ENCODE assay signal across 19 cellular contexts in genomic region chr5:133456933-133457402, GRCh38.
DNase-seq lines count a peak whose midpoint lies in the region; ATAC-seq and TF ChIP-seq lines count a peak whose summit lies in the region.
"Had no signal": no experiment of that assay in that cellular context is flagged by ENCODE, and none has a peak within 500 bp of the region (broad histone marks: within the 10 kb centered on the region; RNA-seq: fewer than 3 reads in every experiment).

No MANE protein-coding gene starts in this region.

- no peak overlapping the region for H2BK5ac ChIP-seq in mesenchymal stem cell (ENCODE audit: low read depth, low read length, poor library complexity, severe bottlenecking)

- H2BK12ac ChIP-seq in mesenchymal stem cell (ENCODE audit: low read length in 2 of 2): no peak overlapping the region

- H3K23ac ChIP-seq in mesenchymal stem cell (ENCODE audit: low read length in 2 of 2): no peak overlapping the region

- no peaks in the 10 kb centered on the region for H3K79me1 ChIP-seq in mesenchymal stem cell (replicated peaks; ENCODE audit: low read length, poor library complexity, severe bottlenecking)

- no peak overlapping the region for H3K4me2 ChIP-seq in mesenchymal stem cell (ENCODE audit: low read length, poor library complexity, severe bottlenecking)

- peak; percentile 40 for DNase-seq in HuH-7 (ENCODE audit: low spot score)
- DNase-seq in fibroblast of mammary gland (ENCODE audit: low read depth): peak; percentile 50
- DNase-seq in type B pancreatic cell (ENCODE audit: extremely low spot score, unreplicated experiment): no peak
- no peak for DNase-seq in mesenchymal stem cell
- no peak for DNase-seq in activated CD4-positive, CD25-positive, alpha-beta regulatory T cell treated with anti-CD3 and anti-CD28 coated beads, Interleukin-2, amount 50 U/mL, for 72 hours
- DNase-seq: activated naive CD4-positive, alpha-beta T cell treated with anti-CD3 and anti-CD28 coated beads for 36 hours; CD4-positive, CD25-positive, alpha-beta regulatory T cell; kidney; mucosa of descending colon; NCI-H1436 treated with DMSO at 0.1 percent for 48 hours; NCI-H345; occipital lobe; stimulated activated naive B cell treated with anti-CD40 and anti-IgM and Interleukin-4, amounts not matched to agents 10 μg/mL and 1 μg/mL and 100 μg/mL, for 72 hours had no signal

- H4K91ac ChIP-seq in mesenchymal stem cell (ENCODE audit: low read length): no peak overlapping the region

- no peak overlapping the region for H3K18ac ChIP-seq in mesenchymal stem cell (ENCODE audit: low read depth in 1 of 2, low read length in 2 of 2)

- H2AFZ ChIP-seq in mesenchymal stem cell (ENCODE audit: low read depth, low read length): no peak overlapping the region

- no peaks in the 10 kb centered on the region for H3K27me3 Mint-ChIP-seq in type B pancreatic cell
- H3K27me3 Mint-ChIP-seq: IgD-negative memory B cell had no signal

- H3K4me3 ChIP-seq in fibroblast of mammary gland (ENCODE audit: control insufficient read depth, low read depth, low read length) (no peak overlapping the region), mesenchymal stem cell (ENCODE audit: insufficient read depth in 1 of 2, low read depth in 1 of 2, low read length in 2 of 2) (no peak overlapping the region)
- H3K4me3 ChIP-seq: body of pancreas, mucosa of descending colon, vagina had no signal

- WGBS in mesenchymal stem cell: 86% methylated on average over 4 of the region's 4 CpGs

- TF ChIP-seq CTCF in fibroblast of mammary gland (conservative IDR thresholded peaks at IDR 0.05; ENCODE audit: control insufficient read depth, insufficient read depth, low read depth, low read length) (no peak), type B pancreatic cell (conservative IDR thresholded peaks at IDR 0.05) (no peak)

- no peaks in the 10 kb centered on the region for H3K36me3 ChIP-seq in mesenchymal stem cell (ENCODE audit: control insufficient read depth in 1 of 2, insufficient read depth in 2 of 2, low read depth in 1 of 2, low read length in 2 of 2)
- H3K36me3 ChIP-seq: vagina, WERI-Rb-1 had no signal

- H3K14ac ChIP-seq in mesenchymal stem cell (ENCODE audit: low read length in 2 of 2): no peak overlapping the region

- ATAC-seq in SK-N-SH treated with all-trans-retinoic acid at 6 μM for 48 hours (peak; percentile 32; the same call in 2 of the 3 replicates), GM18517 (IDR thresholded peaks at IDR 0.05; ENCODE audit: unreplicated experiment) (no peak)
- ATAC-seq: body of pancreas; mucosa of descending colon; stimulated activated naive B cell treated with anti-CD40 and anti-IgM and Interleukin-4, amounts not matched to agents 10 μg/mL and 1 μg/mL and 100 μg/mL, for 72 hours had no signal

- no peaks in the 10 kb centered on the region for H3K4me1 ChIP-seq in mesenchymal stem cell (ENCODE audit: control insufficient read depth, insufficient read depth, low read depth, low read length)
- H3K4me1 ChIP-seq: body of pancreas had no signal

- no peak overlapping the region for H3K27ac ChIP-seq in mesenchymal stem cell (ENCODE audit: low read length, poor library complexity, severe bottlenecking)
- H3K27ac ChIP-seq: body of pancreas, vagina, WERI-Rb-1 had no signal

- no peak overlapping the region for H4K8ac ChIP-seq in mesenchymal stem cell (ENCODE audit: low read length)

- H3K9me3 ChIP-seq in mesenchymal stem cell (ENCODE audit: control insufficient read depth, low read length): no peaks in the 10 kb centered on the region
- H3K9me3 ChIP-seq: body of pancreas, mucosa of descending colon, vagina had no signal

- peaks cover 36% of the 10 kb centered on the region for H3K4me1 Mint-ChIP-seq in type B pancreatic cell (ENCODE audit: unreplicated experiment)
- H3K4me1 Mint-ChIP-seq: CD4-positive, CD25-positive, alpha-beta regulatory T cell had no signal

- H3K9me3 Mint-ChIP-seq in type B pancreatic cell: no peaks in the 10 kb centered on the region
- H3K9me3 Mint-ChIP-seq: activated naive CD4-positive, alpha-beta T cell treated with anti-CD3 and anti-CD28 coated beads for 36 hours; CD4-positive, CD25-positive, alpha-beta regulatory T cell; stimulated activated naive B cell treated with anti-CD40 and anti-IgM and Interleukin-4, amounts not matched to agents 10 μg/mL and 1 μg/mL and 100 μg/mL, for 72 hours had no signal

- H2BK15ac ChIP-seq in mesenchymal stem cell (ENCODE audit: low read depth, poor library complexity, severe bottlenecking): no peak overlapping the region

- H3K36me3 Mint-ChIP-seq in type B pancreatic cell: no peaks in the 10 kb centered on the region
- H3K36me3 Mint-ChIP-seq: CD4-positive, CD25-positive, alpha-beta regulatory T cell; stimulated activated naive B cell treated with anti-CD40 and anti-IgM and Interleukin-4, amounts not matched to agents 10 μg/mL and 1 μg/mL and 100 μg/mL, for 72 hours had no signal

- no peak overlapping the region for H2BK120ac ChIP-seq in mesenchymal stem cell (ENCODE audit: low read depth, low read length)

- H3K4me3 Mint-ChIP-seq in type B pancreatic cell: peak overlapping the region; percentile 18
- H3K4me3 Mint-ChIP-seq: activated naive CD4-positive, alpha-beta T cell treated with anti-CD3 and anti-CD28 coated beads for 36 hours; CD4-positive, CD25-positive, alpha-beta regulatory T cell; IgD-negative memory B cell; stimulated activated naive B cell treated with anti-CD40 and anti-IgM and Interleukin-4, amounts not matched to agents 10 μg/mL and 1 μg/mL and 100 μg/mL, for 72 hours had no signal

- peaks cover 25 to 42% of the 10 kb centered on the region in 2 experiments for H3K27me3 ChIP-seq in mesenchymal stem cell (ENCODE audit: control insufficient read depth in 1 of 2, insufficient read depth in 1 of 2, low read length in 2 of 2)
- H3K27me3 ChIP-seq: body of pancreas, vagina had no signal

- H3K4ac ChIP-seq in mesenchymal stem cell (ENCODE audit: low read depth in 1 of 2, low read length in 2 of 2): no peak overlapping the region

- no peak overlapping the region for H2AK5ac ChIP-seq in mesenchymal stem cell (ENCODE audit: low read length, severe bottlenecking)

- peak overlapping the region; percentile 94 for H3K27ac Mint-ChIP-seq in type B pancreatic cell
- H3K27ac Mint-ChIP-seq: activated naive CD4-positive, alpha-beta T cell treated with anti-CD3 and anti-CD28 coated beads for 36 hours; CD4-positive, CD25-positive, alpha-beta regulatory T cell; IgD-negative memory B cell; stimulated activated naive B cell treated with anti-CD40 and anti-IgM and Interleukin-4, amounts not matched to agents 10 μg/mL and 1 μg/mL and 100 μg/mL, for 72 hours had no signal

- no peak overlapping the region for H3K9ac ChIP-seq in mesenchymal stem cell (ENCODE audit: low read length)

TF ChIP-seq in SK-N-SH treated with all-trans-retinoic acid at 6 μM for 48 hours, 23 proteins besides CTCF, POLR2A, EP300 and RAD21:
- TF ChIP-seq SNAI2 (CRISPR knock-in tag; IDR thresholded peaks at IDR 0.05): no peak
- no peak for TF ChIP-seq POU6F1 (CRISPR knock-in tag; IDR thresholded peaks at IDR 0.05; ENCODE audit: borderline replicate concordance, low read depth)
- TF ChIP-seq TOX (CRISPR knock-in tag; IDR thresholded peaks at IDR 0.05; ENCODE audit: borderline replicate concordance): no peak
- peak; percentile 79 for TF ChIP-seq ZFP30 (CRISPR knock-in tag; IDR thresholded peaks at IDR 0.05)
- TF ChIP-seq ZC3H10 (CRISPR knock-in tag; IDR thresholded peaks at IDR 0.05): no peak
- TF ChIP-seq BACH2 (CRISPR knock-in tag; IDR thresholded peaks at IDR 0.05; ENCODE audit: borderline replicate concordance): no peak
- no peak for TF ChIP-seq PPARA (CRISPR knock-in tag; IDR thresholded peaks at IDR 0.05; ENCODE audit: borderline replicate concordance)
- TF ChIP-seq GLIS3 (CRISPR knock-in tag; IDR thresholded peaks at IDR 0.05): no peak
- peak; percentile 68 for TF ChIP-seq ISL1 (CRISPR knock-in tag; IDR thresholded peaks at IDR 0.05)
TF ChIP-seq in SK-N-SH treated with all-trans-retinoic acid at 6 μM for 48 hours: peak in this region for 2.

Comparison
In these comparisons a context has a peak if more than half of its experiments do, and no peak if none do; other contexts are left out.
1. DNase-seq: peak in HuH-7 (single experiment) and fibroblast of mammary gland (single experiment); none in type B pancreatic cell (single experiment), mesenchymal stem cell (single experiment) and activated CD4-positive, CD25-positive, alpha-beta regulatory T cell treated with anti-CD3 and anti-CD28 coated beads, Interleukin-2, amount 50 U/mL, for 72 hours (single experiment).